14 cellular contexts compared by ENCODE assay signal in genomic region chr2:213740453-213740852, GRCh38.
A peak's percentile ranks its signal among the peaks of the same experiment; 100 is the strongest.
DNase-seq lines count a peak whose midpoint lies in the region; ATAC-seq and TF ChIP-seq lines count a peak whose summit lies in the region.
"Had no signal": no experiment of that assay in that cellular context is flagged by ENCODE, and none has a peak within 500 bp of the region (broad histone marks: within the 10 kb centered on the region; RNA-seq: fewer than 3 reads in every experiment).

No MANE protein-coding gene starts in this region.

- ATAC-seq in GM18502 (IDR thresholded peaks at IDR 0.05; ENCODE audit: poor library complexity, unreplicated experiment), result peak; percentile 88
- peak; percentile 73 for ATAC-seq in GM19467 (IDR thresholded peaks at IDR 0.05; ENCODE audit: unreplicated experiment)
- ATAC-seq in HG02852 (IDR thresholded peaks at IDR 0.05; ENCODE audit: unreplicated experiment), result peak; percentile 86
- peak; percentile 90 for ATAC-seq in HG03469 (IDR thresholded peaks at IDR 0.05; ENCODE audit: unreplicated experiment)
- ATAC-seq in left lung, result no peak
- ATAC-seq: activated naive CD4-positive, alpha-beta T cell treated with anti-CD3 and anti-CD28 coated beads, Interleukin-2, amount 50 U/mL, for 72 hours; lower lobe of right lung; Panc1 had no signal

- DNase-seq in left lung (no peak), mucosa of gallbladder (ENCODE audit: low spot score) (no peak), DMS153 (lab: John Stamatoyannopoulos, UW) (no peak)
- DNase-seq in stimulated activated CD4-positive, alpha-beta T cell treated with anti-CD3 and anti-CD28 coated beads, Interleukin-2, amount 100 ng/mL, for 24 hours, result no peak
- DNase-seq: DND-41, lower lobe of right lung, MM.1S had no signal

- no peak overlapping the region for H3K27ac ChIP-seq in left lung
- H3K27ac ChIP-seq: lower lobe of right lung, vagina had no signal

- no peak for TF ChIP-seq CTCF in left lung (IDR thresholded peaks at IDR 0.05)

- no peak overlapping the region for H3K4me3 ChIP-seq in left lung
- H3K4me3 ChIP-seq: lower lobe of right lung, vagina had no signal

- no peaks in the 10 kb centered on the region for H3K36me3 ChIP-seq in left lung
- H3K36me3 ChIP-seq: lower lobe of right lung, vagina had no signal

- no peaks in the 10 kb centered on the region for H3K9me3 ChIP-seq in left lung
- H3K9me3 ChIP-seq: lower lobe of right lung, vagina had no signal

- intact Hi-C loops in left lung (cut with DNase I), result no loop called here

- H3K4me1 ChIP-seq in left lung, result no peaks in the 10 kb centered on the region
- H3K4me1 ChIP-seq: lower lobe of right lung, vagina had no signal

- no peaks in the 10 kb centered on the region for H3K27me3 ChIP-seq in left lung
- H3K27me3 ChIP-seq: vagina had no signal
